In genomic region chr6:144659202-144659731, GRCh38 we compare ENCODE assay signal across 8 cellular contexts.
DNase-seq lines count a peak whose midpoint lies in the region; ATAC-seq and TF ChIP-seq lines count a peak whose summit lies in the region.

No MANE protein-coding gene starts in this region.

- H3K79me2 ChIP-seq in Loucy (ENCODE audit: insufficient read depth, low read length) = peaks cover 7% of the 10 kb centered on the region; the same call in 1 of the 2 replicates

- WGBS in aorta, 2 donors = 38 to 41% methylated on average over 5 of the region's 5 CpGs

- DNase-seq in GM10266 (ENCODE audit: extremely low spot score) = peak; percentile 24
- DNase-seq in adipocyte (ENCODE audit: low read depth) = peak; percentile 65
- no peak for DNase-seq in left lobe of liver (ENCODE audit: low spot score)
- no peak for DNase-seq in aorta
- no peak for DNase-seq in ACHN
- no peak for DNase-seq in WERI-Rb-1

- H3K4me3 ChIP-seq in Loucy (ENCODE audit: low read length, poor library complexity, severe bottlenecking) (no peak overlapping the region), adipocyte (ENCODE audit: low read length) (no peak overlapping the region), aorta (ENCODE audit: low read length in 2 of 2) (no peak overlapping the region), WERI-Rb-1 (ENCODE audit: low read depth, low read length) (no peak overlapping the region)

- no peak for TF ChIP-seq CTCF in GM10266 (IDR thresholded peaks at IDR 0.05; ENCODE audit: control insufficient read depth, insufficient read depth, low read depth, missing control alignments)
- no peak for TF ChIP-seq CTCF in Loucy (conservative IDR thresholded peaks at IDR 0.05; ENCODE audit: low read length)
- no peak for TF ChIP-seq CTCF in WERI-Rb-1 (IDR thresholded peaks at IDR 0.05; ENCODE audit: low read depth, low read length)

- intact Hi-C loops in aorta (cut with DNase I) = no loop called here

- no peaks in the 10 kb centered on the region for H4K20me1 ChIP-seq in Loucy (ENCODE audit: insufficient read depth, low read length, poor library complexity, severe bottlenecking)

- H2AFZ ChIP-seq in Loucy (ENCODE audit: low read length) = no peak overlapping the region

- no peak overlapping the region for H3K9ac ChIP-seq in Loucy (ENCODE audit: low read depth, low read length, poor library complexity, severe bottlenecking)
- H3K9ac ChIP-seq in adipocyte (ENCODE audit: low read length) = peak overlapping the region; percentile 33

- H3K4me1 ChIP-seq in Loucy (ENCODE audit: insufficient read depth, low read length, poor library complexity, severe bottlenecking) = peaks cover 14% of the 10 kb centered on the region
- peaks cover 27% of the 10 kb centered on the region for H3K4me1 ChIP-seq in adipocyte (ENCODE audit: control insufficient read depth, insufficient read depth, low read length)
- H3K4me1 ChIP-seq in aorta (ENCODE audit: control insufficient read depth in 1 of 2, insufficient read depth in 2 of 2, low read length in 2 of 2) = peaks cover 0 to 4% of the 10 kb centered on the region in 2 donors

- H3K27ac ChIP-seq in aorta (ENCODE audit: low read depth in 1 of 2, low read length in 2 of 2) = no peak overlapping the region
- no peak overlapping the region for H3K27ac ChIP-seq in WERI-Rb-1

- H3F3A ChIP-seq in Loucy (ENCODE audit: low read depth) = no peaks in the 10 kb centered on the region

- H3K9me3 ChIP-seq in Loucy (ENCODE audit: insufficient read depth, low read depth, low read length) (no peaks in the 10 kb centered on the region), adipocyte (ENCODE audit: control insufficient read depth, low read length) (no peaks in the 10 kb centered on the region), aorta (ENCODE audit: control insufficient read depth, low read length) (no peaks in the 10 kb centered on the region), WERI-Rb-1 (ENCODE audit: severe bottlenecking) (no peaks in the 10 kb centered on the region)

- peak; percentile 73 for ATAC-seq in GM21447 (IDR thresholded peaks at IDR 0.05; ENCODE audit: unreplicated experiment)
- ATAC-seq in left lobe of liver = peak; percentile 59
- peak; percentile 26 for ATAC-seq in aorta (ENCODE audit: low FRiP score)

- H3K36me3 ChIP-seq in Loucy (ENCODE audit: insufficient read depth, low read length) (no peaks in the 10 kb centered on the region), adipocyte (ENCODE audit: control insufficient read depth, insufficient read depth, low read length, severe bottlenecking) (no peaks in the 10 kb centered on the region), aorta (ENCODE audit: control insufficient read depth in 1 of 2, insufficient read depth in 2 of 2, low read length in 1 of 2) (no peaks in the 10 kb centered on the region), WERI-Rb-1 (no peaks in the 10 kb centered on the region)

- no peaks in the 10 kb centered on the region for H3K27me3 ChIP-seq in Loucy (ENCODE audit: insufficient read depth, low read length, poor library complexity, severe bottlenecking)
- H3K27me3 ChIP-seq in adipocyte (replicated peaks; ENCODE audit: control insufficient read depth, insufficient read depth, low read length) = no peaks in the 10 kb centered on the region
- H3K27me3 ChIP-seq in aorta (ENCODE audit: control insufficient read depth in 1 of 2, insufficient read depth in 2 of 2, low read length in 1 of 2) = no peaks in the 10 kb centered on the region
- H3K27me3 ChIP-seq in WERI-Rb-1 (ENCODE audit: insufficient read depth, low read depth, severe bottlenecking) = no peaks in the 10 kb centered on the region

- in situ Hi-C loops in ACHN (cut with HindIII; ENCODE audit: low pct_ligation_motif_present, low pct_unique_long_range_greater_than_20kb, low sequenced_read_pairs) = no loop called here

- peak overlapping the region; percentile 27 for H3K4me2 ChIP-seq in Loucy (ENCODE audit: low read depth, low read length, poor library complexity, severe bottlenecking)

- no peaks in the 10 kb centered on the region for H3K9me2 ChIP-seq in Loucy (replicated peaks; ENCODE audit: low read depth, low read length)

Comparison
In these comparisons a context has a peak if more than half of its experiments do, and no peak if none do; other contexts are left out.
1. DNase-seq: peak in GM10266 (single experiment) and adipocyte (single experiment); none in left lobe of liver (single experiment), aorta (0 of 2), ACHN (single experiment) and WERI-Rb-1 (single experiment).
2. Peak in every context shown above with its lines, with median percentiles within 50 percentile points of each other: ATAC-seq.